10 cellular contexts compared by ENCODE assay signal in the genomic region with DNA sequence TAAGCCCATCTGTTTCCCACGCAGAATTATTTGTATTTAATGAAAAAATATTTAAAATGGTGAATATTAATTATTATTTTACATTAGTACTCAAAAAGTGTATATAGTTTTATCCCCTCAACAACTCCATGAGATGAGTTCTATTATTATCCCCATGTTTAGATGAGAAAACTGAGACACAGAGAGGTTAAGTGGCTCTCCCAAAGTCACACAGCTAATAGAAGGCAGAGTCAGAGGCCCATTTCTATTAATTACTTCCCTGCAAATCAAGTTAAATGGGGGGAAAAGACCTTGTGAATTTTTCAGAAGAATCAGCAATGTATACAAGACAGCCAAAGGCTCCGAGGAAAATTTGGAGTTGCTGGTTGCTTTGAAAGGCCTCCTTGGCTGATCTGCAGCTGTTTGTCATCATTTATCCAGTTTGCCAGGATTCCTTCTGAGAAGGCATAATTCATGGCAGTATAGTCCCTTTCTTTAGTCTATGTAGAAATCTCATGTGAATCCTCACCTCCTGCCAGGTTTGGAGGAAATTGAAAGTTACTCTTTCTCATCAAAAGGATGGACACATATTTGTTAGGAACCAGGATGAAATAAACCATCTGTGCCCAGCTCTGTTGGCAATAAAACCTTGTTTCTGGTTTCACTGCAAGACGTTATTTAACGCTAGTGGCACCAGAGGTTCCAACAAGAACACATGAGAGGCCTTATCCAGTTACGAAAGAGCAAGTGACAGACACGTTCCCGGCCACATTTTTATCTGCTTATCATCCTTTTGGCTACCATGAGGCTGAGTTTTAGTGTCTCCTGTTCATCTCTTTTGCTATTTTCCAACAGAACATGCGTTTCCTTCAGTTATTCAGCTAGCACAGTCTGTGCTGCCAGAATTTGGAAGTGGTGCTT. TPM values are rescaled to one million over a fixed set of nuclear protein-coding genes. Genes with fewer than 3 reads are reported as not detected.
DNase-seq lines count a peak whose midpoint lies in the region; ATAC-seq and TF ChIP-seq lines count a peak whose summit lies in the region.
"Had no signal": no experiment of that assay in that cellular context is flagged by ENCODE, and none has a peak within 500 bp of the region (broad histone marks: within the 10 kb centered on the region; RNA-seq: fewer than 3 reads in every experiment).

No MANE protein-coding gene starts in this region.

- peak overlapping the region; percentile 80 for H3K27ac ChIP-seq in PC-9
- peak overlapping the region; percentile 53 for H3K27ac ChIP-seq in foreskin keratinocyte
- peak overlapping the region; percentile 65 to 75 (median 68) for H3K27ac ChIP-seq in gastrocnemius medialis
- H3K27ac ChIP-seq in RWPE1, result no peak overlapping the region
- H3K27ac ChIP-seq: KMS-11 had no signal

- intact Hi-C loops in PC-9 (cut with micrococcal nuclease; ENCODE audit: unreplicated experiment) (loop anchor here (1.0 to 5.0 kb wide), 6 partner anchors 142 to 352 kb away; a partner anchor contains a TSS), gastrocnemius medialis (cut with DNase I; ENCODE audit: low total_unique reads) (no loop called here)

- peak overlapping the region; percentile 26; the same call in 1 of the 2 replicates for H2AFZ ChIP-seq in PC-9

- BruUV-seq in PC-9 (replicated peaks; lab: Mats Ljungman, UMichigan), result TSS peak; percentile 65

- H3K27me3 ChIP-seq in PC-9 (ENCODE audit: insufficient read depth, low read depth) (no peaks in the 10 kb centered on the region), foreskin keratinocyte (no peaks in the 10 kb centered on the region), gastrocnemius medialis (no peaks in the 10 kb centered on the region)

- in situ Hi-C loops in gastrocnemius medialis (cut with MboI; ENCODE audit: low sequenced_read_pairs in 4 of 4), result loop anchor here (5.0 to 25.0 kb wide), 6 partner anchors 64 to 356 kb away; no protein-coding TSS in a partner anchor
- in situ Hi-C loops in GM13976 (cut with MboI; ENCODE audit: low sequenced_read_pairs, unreplicated experiment), result no loop called here

- H3K4me1 ChIP-seq in PC-9 (replicated peaks; ENCODE audit: insufficient read depth) (peaks cover 58% of the 10 kb centered on the region), foreskin keratinocyte (no peaks in the 10 kb centered on the region), gastrocnemius medialis (peaks cover 20 to 24% of the 10 kb centered on the region in 2 donors)

- H3K4me2 ChIP-seq in PC-9, result peak overlapping the region; percentile 67
- H3K4me2 ChIP-seq: KMS-11 had no signal

- peaks cover 5% of the 10 kb centered on the region; the same call in 1 of the 2 replicates for H3K9me3 ChIP-seq in PC-9 (ENCODE audit: insufficient read depth, low read depth)
- no peaks in the 10 kb centered on the region for H3K9me3 ChIP-seq in gastrocnemius medialis

- DNase-seq in EL, result peak; percentile 19
- DNase-seq in PC-9, result peak in 1 of 2 experiments; percentile 30
- DNase-seq in foreskin keratinocyte, result no peak
- DNase-seq in gastrocnemius medialis, result peak; percentile 59 to 64
- no peak for DNase-seq in GM13976 (ENCODE audit: low spot score)
- DNase-seq in NCI-H2107 (lab: John Stamatoyannopoulos, UW), result no peak
- no peak for DNase-seq in RWPE1 (ENCODE audit: low spot score)

- H3K79me2 ChIP-seq in PC-9 (ENCODE audit: low read depth), result no peaks in the 10 kb centered on the region

- H3F3A ChIP-seq in PC-9 (ENCODE audit: insufficient read depth, low read depth), result peaks cover 22% of the 10 kb centered on the region; the same call in 1 of the 2 replicates

- H3K4me3 ChIP-seq in PC-9, result peak overlapping the region; percentile 32; the same call in 1 of the 2 replicates
- peak overlapping the region in 2 of 4 donors; percentile 8 to 11 for H3K4me3 ChIP-seq in gastrocnemius medialis

- no peaks in the 10 kb centered on the region for H4K20me1 ChIP-seq in PC-9 (ENCODE audit: insufficient read depth)

- ATAC-seq in foreskin keratinocyte (no peak), gastrocnemius medialis (peak; percentile 86 to 88), GM19452 (IDR thresholded peaks at IDR 0.05; ENCODE audit: unreplicated experiment) (no peak)

- CTCF ChIA-PET in PC-9 (lab: Charles Lee) (interaction anchor here (0.6 to 3.8 kb wide), 17 partner anchors 13 to 777 kb away, joined by 3 to 24 read pairs (median 5); a partner anchor contains a TSS), RWPE1 (lab: Yijun Ruan, JAX) (interaction anchor here (0.6 to 2.7 kb wide), 25 partner anchors 8 to 353 kb away, joined by 3 to 25 read pairs (median 5); no protein-coding TSS in a partner anchor)

- H3K36me3 ChIP-seq in PC-9 (ENCODE audit: low read depth), result no peaks in the 10 kb centered on the region
- no peaks in the 10 kb centered on the region for H3K36me3 ChIP-seq in gastrocnemius medialis

- POLR2A ChIA-PET in PC-9 (lab: Charles Lee; ENCODE audit: unreplicated experiment) (interaction anchor here (0.6 to 0.8 kb wide), 6 partner anchors 12 to 1574 kb away, joined by 3 to 11 read pairs (median 4); no protein-coding TSS in a partner anchor), RWPE1 (lab: Yijun Ruan, JAX; ENCODE audit: low non-redundant PET) (no interaction called here)

- TF ChIP-seq CTCF in PC-9 (conservative IDR thresholded peaks at IDR 0.05) (no peak), foreskin keratinocyte (conservative IDR thresholded peaks at IDR 0.05) (no peak), gastrocnemius medialis (IDR thresholded peaks at IDR 0.05 in 4 of 5, conservative IDR thresholded peaks at IDR 0.05 in 1 of 5) (no peak), GM13976 (IDR thresholded peaks at IDR 0.05; ENCODE audit: borderline replicate concordance, control extremely low read depth, extremely low read depth, insufficient read depth, missing control alignments) (no peak), RWPE1 (conservative IDR thresholded peaks at IDR 0.05; ENCODE audit: low read depth) (no peak)

- TF ChIP-seq POLR2A in gastrocnemius medialis (IDR thresholded peaks at IDR 0.05), result no peak

- H3K9me2 ChIP-seq in PC-9 (ENCODE audit: insufficient read depth), result no peaks in the 10 kb centered on the region

RNA-seq across cellular contexts. Expression of a gene that starts 0.6 kb away (rescaled TPM):
- total RNA-seq in PC-9 (2021), result 7.1 and 10.5 TPM in 2 replicates
- not detected in 2 replicates for total RNA-seq in foreskin keratinocyte
- polyA plus RNA-seq in foreskin keratinocyte, result not detected in 2 replicates
- total RNA-seq in gastrocnemius medialis, result 1 to 10 TPM; 1.1 to 5.6 (median 2.6) TPM
- total RNA-seq: fibroblast of villous mesenchyme had no signal

Comparison
In these comparisons a context has a peak if more than half of its experiments do, and no peak if none do; other contexts are left out.
1. DNase-seq: peak in EL (single experiment) and gastrocnemius medialis (2 of 2); none in foreskin keratinocyte (0 of 2), GM13976 (single experiment), NCI-H2107 (single experiment) and RWPE1 (single experiment).
2. ATAC-seq: peak in gastrocnemius medialis (2 of 2); none in foreskin keratinocyte (single experiment) and GM19452 (single experiment).